In the genomic region with DNA sequence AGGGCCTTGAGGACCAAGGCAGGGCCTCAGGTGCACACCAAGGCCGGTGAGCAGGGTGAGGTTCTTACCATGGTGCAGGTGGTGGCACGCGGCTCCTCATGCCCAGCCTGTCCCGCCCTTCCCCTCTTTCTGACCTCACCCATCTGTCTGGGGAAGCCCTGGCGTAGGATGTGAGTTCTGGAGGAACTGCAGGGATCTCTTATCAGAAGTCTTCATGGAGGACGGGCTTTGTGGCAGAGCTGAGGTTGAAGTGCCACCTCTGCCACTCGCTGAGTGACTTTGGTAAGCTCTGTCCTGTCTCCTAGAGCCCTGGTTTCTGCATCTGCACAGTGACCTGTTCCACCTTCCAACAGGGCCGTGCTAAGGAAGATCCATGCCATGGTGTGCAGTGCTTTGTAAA, we compare ENCODE assay signal across 31 cellular contexts. TPM values are rescaled to one million over a fixed set of nuclear protein-coding genes. Genes with fewer than 3 reads are reported as not detected.
DNase-seq lines count a peak whose midpoint lies in the region; ATAC-seq and TF ChIP-seq lines count a peak whose summit lies in the region.
"Had no signal": no experiment of that assay in that cellular context is flagged by ENCODE, and none has a peak within 500 bp of the region (broad histone marks: within the 10 kb centered on the region; RNA-seq: fewer than 3 reads in every experiment).

No MANE protein-coding gene starts in this region.

- no peak overlapping the region for H2BK5ac ChIP-seq in mesenchymal stem cell (ENCODE audit: low read depth, low read length, poor library complexity, severe bottlenecking)

- H3K9ac ChIP-seq in HUES6 (ENCODE audit: low read length) (no peak overlapping the region), adipocyte (ENCODE audit: low read length) (peak overlapping the region; percentile 21), mesenchymal stem cell (ENCODE audit: low read length) (peak overlapping the region; percentile 27)

- peaks cover 20% of the 10 kb centered on the region; the same call in 1 of the 2 replicates for H3K4me1 ChIP-seq in HUES6 (ENCODE audit: control insufficient read depth, insufficient read depth, low read length)
- H3K4me1 ChIP-seq in adipocyte (ENCODE audit: control insufficient read depth, insufficient read depth, low read length) = peaks cover 48% of the 10 kb centered on the region
- peaks cover 3% of the 10 kb centered on the region for H3K4me1 ChIP-seq in mesenchymal stem cell (ENCODE audit: control insufficient read depth, insufficient read depth, low read depth, low read length)
- peaks cover 0 to 19% (median 12%) of the 10 kb centered on the region in 4 donors for H3K4me1 ChIP-seq in sigmoid colon
- H3K4me1 ChIP-seq: body of pancreas had no signal

- DNase-seq in adipocyte (ENCODE audit: low read depth) = no peak
- no peak for DNase-seq in mesenchymal stem cell
- peak; percentile 62 for DNase-seq in sigmoid colon
- no peak for DNase-seq in dermis blood vessel endothelial cell
- DNase-seq in epidermal melanocyte (ENCODE audit: insufficient read length, low spot score) = no peak
- DNase-seq: activated CD4-positive, alpha-beta T cell treated with anti-CD3 and anti-CD28 coated beads for 4 hours; activated gamma-delta T cell treated with Interleukin-2 at 50 U/mL for 16 hours; activated naive CD8-positive, alpha-beta T cell treated with anti-CD3 and anti-CD28 coated beads, Interleukin-2, amount 50 U/mL, for 24 hours; activated T-cell treated with anti-CD3 and anti-CD28 coated beads, Interleukin-2, amount 50 U/mL, for 48 hours; body of pancreas; H7; hippocampal formation; immature natural killer cell; KBM-7; naive thymus-derived CD8-positive, alpha-beta T cell; NCI-H1092 treated with DMSO at 0.1 percent for 48 hours; NCI-H1694 treated with DMSO at 0.1 percent for 48 hours; NCI-H446 treated with DMSO at 0.1 percent for 48 hours; NCI-H774; SHP77 treated with DMSO at 0.1 percent for 48 hours; stimulated activated CD4-positive, alpha-beta T cell treated with anti-CD3 and anti-CD28 coated beads, Interleukin-1b, Interleukin-23, amount 100 ng/mL, for 48 hours; stimulated activated CD8-positive, alpha-beta memory T cell treated with anti-CD3 and anti-CD28 coated beads, Interleukin-4, amount 100 ng/mL, for 48 hours; stomach had no signal

- peaks cover 16% of the 10 kb centered on the region for H3K9me3 ChIP-seq in HUES6 (ENCODE audit: control insufficient read depth, insufficient read depth, low read depth, low read length)
- H3K9me3 ChIP-seq in adipocyte (ENCODE audit: control insufficient read depth, low read length) = peaks cover 12% of the 10 kb centered on the region
- peaks cover 11% of the 10 kb centered on the region for H3K9me3 ChIP-seq in mesenchymal stem cell (ENCODE audit: control insufficient read depth, low read length)
- H3K9me3 ChIP-seq in sigmoid colon = peaks cover 0 to 4% (median 0%) of the 10 kb centered on the region in 4 donors

- no peaks in the 10 kb centered on the region for H3K27me3 ChIP-seq in HUES6 (ENCODE audit: control insufficient read depth, insufficient read depth, low read length)
- no peaks in the 10 kb centered on the region for H3K27me3 ChIP-seq in adipocyte (replicated peaks; ENCODE audit: control insufficient read depth, insufficient read depth, low read length)
- H3K27me3 ChIP-seq in mesenchymal stem cell (ENCODE audit: control insufficient read depth in 1 of 2, insufficient read depth in 1 of 2, low read length in 2 of 2) = no peaks in the 10 kb centered on the region
- H3K27me3 ChIP-seq in sigmoid colon = no peaks in the 10 kb centered on the region
- H3K27me3 ChIP-seq: body of pancreas, dorsolateral prefrontal cortex, stomach, tibial nerve had no signal

- peak overlapping the region in 1 of 2 experiments; percentile 10 for H3K4ac ChIP-seq in mesenchymal stem cell (ENCODE audit: low read depth in 1 of 2, low read length in 2 of 2)

- no peak overlapping the region for H2AK5ac ChIP-seq in mesenchymal stem cell (ENCODE audit: low read length, severe bottlenecking)

- no peak for TF ChIP-seq EP300 in sigmoid colon (IDR thresholded peaks at IDR 0.05)

- H2BK12ac ChIP-seq in mesenchymal stem cell (ENCODE audit: low read length in 2 of 2) = no peak overlapping the region

- H4K8ac ChIP-seq in mesenchymal stem cell (ENCODE audit: low read length) = peak overlapping the region; percentile 27

- H4K91ac ChIP-seq in mesenchymal stem cell (ENCODE audit: low read length) = peak overlapping the region; percentile 14

- TF ChIP-seq CTCF in sigmoid colon (IDR thresholded peaks at IDR 0.05) = no peak

- H3K4me2 ChIP-seq in mesenchymal stem cell (ENCODE audit: low read length, poor library complexity, severe bottlenecking) = no peak overlapping the region

- no peak overlapping the region for H2BK15ac ChIP-seq in mesenchymal stem cell (ENCODE audit: low read depth, poor library complexity, severe bottlenecking)

- H3K4me3 ChIP-seq in HUES6 (ENCODE audit: low read depth, low read length) = no peak overlapping the region
- H3K4me3 ChIP-seq in adipocyte (ENCODE audit: low read length) = no peak overlapping the region
- no peak overlapping the region for H3K4me3 ChIP-seq in mesenchymal stem cell (ENCODE audit: insufficient read depth in 1 of 2, low read depth in 1 of 2, low read length in 2 of 2)
- H3K4me3 ChIP-seq in sigmoid colon = no peak overlapping the region
- H3K4me3 ChIP-seq: body of pancreas, dorsolateral prefrontal cortex, skin epidermis, stomach, tibial nerve had no signal

- intact Hi-C loops in sigmoid colon (cut with DNase I) = no loop called here

- H2AFZ ChIP-seq in mesenchymal stem cell (ENCODE audit: low read depth, low read length) = no peak overlapping the region

- WGBS in mesenchymal stem cell = 94% methylated on average over 7 of the region's 8 CpGs
- WGBS in sigmoid colon, 2 donors = 60 to 79% methylated on average over 8 of the region's 8 CpGs

- no peak for TF ChIP-seq POLR2A in sigmoid colon (IDR thresholded peaks at IDR 0.05)

- H3K18ac ChIP-seq in mesenchymal stem cell (ENCODE audit: low read depth in 1 of 2, low read length in 2 of 2) = peak overlapping the region; percentile 23 to 47

- no peak overlapping the region for H3K23ac ChIP-seq in mesenchymal stem cell (ENCODE audit: low read length in 2 of 2)

- H3K36me3 ChIP-seq in HUES6 (ENCODE audit: control insufficient read depth, insufficient read depth, low read length) = no peaks in the 10 kb centered on the region
- H3K36me3 ChIP-seq in adipocyte (ENCODE audit: control insufficient read depth, insufficient read depth, low read length, severe bottlenecking) = no peaks in the 10 kb centered on the region
- H3K36me3 ChIP-seq in mesenchymal stem cell (ENCODE audit: control insufficient read depth in 1 of 2, insufficient read depth in 2 of 2, low read depth in 1 of 2, low read length in 2 of 2) = no peaks in the 10 kb centered on the region
- H3K36me3 ChIP-seq in sigmoid colon = no peaks in the 10 kb centered on the region
- H3K36me3 ChIP-seq: stomach had no signal

- H3K14ac ChIP-seq in mesenchymal stem cell (ENCODE audit: low read length in 2 of 2) = no peak overlapping the region

- no peak for ATAC-seq in HG02884 (IDR thresholded peaks at IDR 0.05; ENCODE audit: unreplicated experiment)
- ATAC-seq: activated naive CD8-positive, alpha-beta T cell treated with anti-CD3 and anti-CD28 coated beads, Interleukin-2, amount 50 U/mL, for 24 hours; body of pancreas; left lobe of liver; naive thymus-derived CD8-positive, alpha-beta T cell; Panc1 had no signal

- peak overlapping the region; percentile 12; the same call in 1 of the 2 replicates for H3K27ac ChIP-seq in HUES6 (ENCODE audit: low read depth, low read length)
- H3K27ac ChIP-seq in mesenchymal stem cell (ENCODE audit: low read length, poor library complexity, severe bottlenecking) = no peak overlapping the region
- no peak overlapping the region for H3K27ac ChIP-seq in sigmoid colon
- H3K27ac ChIP-seq: body of pancreas, dorsolateral prefrontal cortex, stomach, tibial nerve had no signal

- H3K79me1 ChIP-seq in mesenchymal stem cell (replicated peaks; ENCODE audit: low read length, poor library complexity, severe bottlenecking) = no peaks in the 10 kb centered on the region

- no peak overlapping the region for H2BK120ac ChIP-seq in mesenchymal stem cell (ENCODE audit: low read depth, low read length)

RNA-seq across cellular contexts. Expression of a gene that starts 49.1 kb away (rescaled TPM):
- polyA plus RNA-seq in mesenchymal stem cell (2013, experiment 1 of 2) = 35.9 TPM
- polyA plus RNA-seq in mesenchymal stem cell (2013, experiment 2 of 2) = 36.0 TPM
- total RNA-seq in sigmoid colon (10 to 100 TPM in 3 of 4 donors, 1 to 10 TPM in 1; 6.4 to 30.7 (median 16.2) TPM), dermis blood vessel endothelial cell (80.8 and 98.6 TPM in 2 replicates)
- 10 to 100 TPM in 1 of 3 donors, 1 to 10 TPM in 1, under 1 TPM in 1; 0.69 to 18.3 (median 1.8) TPM for polyA plus RNA-seq in sigmoid colon
- total RNA-seq: MCF 10A had no signal
- polyA plus RNA-seq: naive thymus-derived CD8-positive, alpha-beta T cell had no signal
